In genomic region chr13:43878897-43879322, GRCh38 we compare ENCODE assay signal across 8 cellular contexts. TPM values are rescaled to one million over a fixed set of nuclear protein-coding genes. Genes with fewer than 3 reads are reported as not detected.
A peak's percentile ranks its signal among the peaks of the same experiment; 100 is the strongest.
DNase-seq lines count a peak whose midpoint lies in the region; ATAC-seq and TF ChIP-seq lines count a peak whose summit lies in the region.

No MANE protein-coding gene starts in this region.

- ATAC-seq in GM21390 (IDR thresholded peaks at IDR 0.05; ENCODE audit: unreplicated experiment), result peak; percentile 42
- ATAC-seq in activated B cell treated with CpG ODN at 0.5 μM for 24 hours (ENCODE audit: low read depth), result peak; percentile 6
- ATAC-seq in GM18870 (IDR thresholded peaks at IDR 0.05; ENCODE audit: unreplicated experiment), result no peak

- H3K9me3 Mint-ChIP-seq in activated B cell treated with CpG ODN at 0.5 μM for 24 hours (no peaks in the 10 kb centered on the region), mesothelial cell of epicardium (no peaks in the 10 kb centered on the region)

- CTCF ChIA-PET in activated B cell treated with CpG ODN at 0.5 μM for 24 hours (lab: Charles Lee), result interaction anchor here (1.5 kb wide), 1 partner anchor 907 kb away, joined by 3 read pairs; no protein-coding TSS in a partner anchor

- intact Hi-C loops in activated B cell treated with CpG ODN at 0.5 μM for 24 hours (cut with micrococcal nuclease), result loop anchor here (1.0 to 5.0 kb wide), 8 partner anchors 263 to 1832 kb away; partner anchors contain the start of genes AKAP11, DGKH, GPALPP1 and NUFIP1

- no peak for DNase-seq in activated B cell treated with CpG ODN at 0.5 μM for 24 hours
- DNase-seq in erythroblast (lab: John Stamatoyannopoulos, UW), result peak; percentile 52 to 56
- peak in 1 of 2 experiments; percentile 23 for DNase-seq in mesothelial cell of epicardium (ENCODE audit: low spot score in 2 of 2, unreplicated experiment in 2 of 2)

- H3K27ac Mint-ChIP-seq in activated B cell treated with CpG ODN at 0.5 μM for 24 hours (peak overlapping the region; percentile 93), mesothelial cell of epicardium (peak overlapping the region; percentile 93)

- no peak for TF ChIP-seq POLR2A in erythroblast (IDR thresholded peaks at IDR 0.05; ENCODE audit: low read length)

- H3K27me3 ChIP-seq in HUES48 (ENCODE audit: control insufficient read depth, insufficient read depth, low read length), result peaks cover 17% of the 10 kb centered on the region
- H3K27me3 ChIP-seq in subcutaneous abdominal adipose tissue (ENCODE audit: control insufficient read depth in 5 of 5, insufficient read depth in 4 of 5, low read length in 5 of 5), result no peaks in the 10 kb centered on the region

- peaks cover 11% of the 10 kb centered on the region for H3K4me1 ChIP-seq in ES-I3 (ENCODE audit: insufficient read depth, low read length)
- peaks cover 29% of the 10 kb centered on the region for H3K4me1 ChIP-seq in HUES48 (ENCODE audit: control insufficient read depth, insufficient read depth, low read length)
- H3K4me1 ChIP-seq in subcutaneous abdominal adipose tissue (ENCODE audit: control insufficient read depth in 5 of 5, insufficient read depth in 5 of 5, low read length in 5 of 5), result peaks cover 0 to 30% (median 23%) of the 10 kb centered on the region in 5 donors

- peak overlapping the region; percentile 93 for H3K4me3 Mint-ChIP-seq in activated B cell treated with CpG ODN at 0.5 μM for 24 hours
- peak overlapping the region; percentile 83 for H3K4me3 Mint-ChIP-seq in mesothelial cell of epicardium

- peak overlapping the region; percentile 72 for H3K4me3 ChIP-seq in HUES48 (ENCODE audit: low read depth, low read length)
- H3K4me3 ChIP-seq in subcutaneous abdominal adipose tissue (ENCODE audit: low read depth in 1 of 5, low read length in 5 of 5), result peak overlapping the region; percentile 65 to 80 (median 73)

- no peaks in the 10 kb centered on the region for H3K36me3 ChIP-seq in ES-I3 (ENCODE audit: insufficient read depth, low read length)
- no peaks in the 10 kb centered on the region for H3K36me3 ChIP-seq in HUES48 (ENCODE audit: control insufficient read depth, insufficient read depth, low read length)
- no peaks in the 10 kb centered on the region for H3K36me3 ChIP-seq in subcutaneous abdominal adipose tissue (ENCODE audit: control insufficient read depth in 5 of 5, insufficient read depth in 5 of 5, low read length in 5 of 5)

- POLR2A ChIA-PET in activated B cell treated with CpG ODN at 0.5 μM for 24 hours (lab: Charles Lee), result interaction anchor here (1.0 to 2.3 kb wide), 10 partner anchors 12 to 1607 kb away, joined by 3 to 12 read pairs (median 6); partner anchors contain the start of genes AKAP11, EPSTI1 and TPT1

- TF ChIP-seq CTCF in activated B cell treated with CpG ODN at 0.5 μM for 24 hours (IDR thresholded peaks at IDR 0.05), result no peak
- no peak for TF ChIP-seq CTCF in mesothelial cell of epicardium (IDR thresholded peaks at IDR 0.05; ENCODE audit: unreplicated experiment)

- peaks cover 3% of the 10 kb centered on the region for H3K36me3 Mint-ChIP-seq in activated B cell treated with CpG ODN at 0.5 μM for 24 hours (ENCODE audit: low read depth)
- no peaks in the 10 kb centered on the region for H3K36me3 Mint-ChIP-seq in mesothelial cell of epicardium

- no peaks in the 10 kb centered on the region; the same call in 1 of the 2 replicates for H3K9me3 ChIP-seq in ES-I3 (ENCODE audit: control insufficient read depth, insufficient read depth, low read length)
- H3K9me3 ChIP-seq in HUES48 (ENCODE audit: control insufficient read depth, insufficient read depth, low read length), result no peaks in the 10 kb centered on the region
- H3K9me3 ChIP-seq in subcutaneous abdominal adipose tissue (ENCODE audit: control insufficient read depth in 5 of 5, low read length in 5 of 5), result no peaks in the 10 kb centered on the region

- H3K27me3 Mint-ChIP-seq in activated B cell treated with CpG ODN at 0.5 μM for 24 hours, result no peaks in the 10 kb centered on the region
- peaks cover 18% of the 10 kb centered on the region for H3K27me3 Mint-ChIP-seq in mesothelial cell of epicardium (ENCODE audit: low read depth)

- H3K9ac ChIP-seq in ES-I3 (ENCODE audit: low read depth, low read length) (peak overlapping the region; percentile 94), HUES48 (ENCODE audit: low read depth, low read length) (peak overlapping the region; percentile 80), subcutaneous abdominal adipose tissue (ENCODE audit: low read length in 5 of 5) (peak overlapping the region in 4 of 5 donors; percentile 84 to 95 (median 92))

- peaks cover 32% of the 10 kb centered on the region for H3K4me1 Mint-ChIP-seq in activated B cell treated with CpG ODN at 0.5 μM for 24 hours
- H3K4me1 Mint-ChIP-seq in mesothelial cell of epicardium, result peaks cover 30% of the 10 kb centered on the region

- H3K27ac ChIP-seq in HUES48 (ENCODE audit: low read depth, low read length), result peak overlapping the region; percentile 73
- H3K27ac ChIP-seq in subcutaneous abdominal adipose tissue (ENCODE audit: low read depth, low read length), result peak overlapping the region; percentile 90

RNA-seq across cellular contexts. Expression of gene CCDC122, which starts 0.6 kb away (rescaled TPM):
- total RNA-seq in activated B cell treated with CpG ODN at 0.5 μM for 24 hours, result 7.1 and 8.0 TPM in 2 replicates
- 11.2 to 16.4 TPM (median 11.5 TPM) in 3 replicates for total RNA-seq in mesothelial cell of epicardium

RNA-seq across cellular contexts. Expression of gene LACC1, which starts 0.8 kb away (rescaled TPM):
- 4.9 and 5.5 TPM in 2 replicates for total RNA-seq in activated B cell treated with CpG ODN at 0.5 μM for 24 hours
- 2.0 to 2.3 TPM (median 2.1 TPM) in 3 replicates for total RNA-seq in mesothelial cell of epicardium
